Comparison of ENCODE assay signal across 25 cellular contexts in the genomic region with DNA sequence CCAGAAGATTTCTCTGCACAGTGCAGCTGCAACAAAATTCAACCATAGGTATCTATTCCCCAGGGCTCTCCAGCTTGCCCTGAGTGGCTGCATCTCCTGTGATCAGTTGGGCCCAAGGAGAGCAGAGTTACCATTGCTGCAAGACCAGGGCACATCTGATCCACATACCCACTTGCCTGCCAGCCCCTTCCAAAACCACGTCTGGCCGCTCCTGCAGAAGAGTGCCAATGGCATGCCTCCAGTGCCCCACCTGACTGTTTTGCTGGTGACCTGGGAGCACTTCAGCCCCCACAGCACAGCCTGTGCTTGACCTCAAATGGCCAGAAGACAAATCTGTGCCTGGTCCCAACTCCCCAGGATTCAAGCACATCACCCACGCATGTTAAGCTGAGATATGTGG.
"Had no signal": no experiment of that assay in that cellular context is flagged by ENCODE, and none has a peak within 500 bp of the region (broad histone marks: within the 10 kb centered on the region; RNA-seq: fewer than 3 reads in every experiment).

No MANE protein-coding gene starts in this region.

- DNase-seq: colonic mucosa; cortex of kidney; dermis blood vessel endothelial cell; dorsolateral prefrontal cortex; effector CD4-positive, alpha-beta T cell; effector CD8-positive, alpha-beta T cell; effector memory CD4-positive, alpha-beta T cell; effector memory CD8-positive, alpha-beta T cell; endodermal cell; erythroblast; esophagus squamous epithelium; foreskin fibroblast; foreskin keratinocyte; foreskin melanocyte; gastrocnemius medialis; glutamatergic neuron; head of caudate nucleus; heart left ventricle; heart right ventricle had no signal

- H3K79me2 ChIP-seq: hepatocyte had no signal

- H3K4me1 ChIP-seq: colonic mucosa, esophagus muscularis mucosa, esophagus squamous epithelium, foreskin keratinocyte, gastrocnemius medialis, gastroesophageal sphincter, heart left ventricle, heart right ventricle had no signal

- H3K27me3 ChIP-seq: colonic mucosa, dorsolateral prefrontal cortex, esophagus muscularis mucosa, esophagus squamous epithelium, foreskin keratinocyte, gastrocnemius medialis, gastroesophageal sphincter, heart left ventricle, heart right ventricle, hepatocyte had no signal

- H3K4me2 ChIP-seq: hepatocyte had no signal

- H3K9me3 ChIP-seq: esophagus squamous epithelium, gastrocnemius medialis had no signal

- H3K27ac ChIP-seq: colonic mucosa, coronary artery, dorsolateral prefrontal cortex, epithelial cell of prostate, esophagus muscularis mucosa, esophagus squamous epithelium, foreskin keratinocyte, gastrocnemius medialis, gastroesophageal sphincter, heart left ventricle, heart right ventricle, hepatocyte had no signal

- H3K4me3 ChIP-seq: colonic mucosa, coronary artery, dorsolateral prefrontal cortex, esophagus muscularis mucosa, esophagus squamous epithelium, gastrocnemius medialis, gastroesophageal sphincter, heart left ventricle, heart right ventricle, hepatocyte had no signal

- ATAC-seq: effector memory CD8-positive, alpha-beta T cell; esophagus mucosa; foreskin keratinocyte; gastrocnemius medialis; gastroesophageal sphincter; heart left ventricle; heart right ventricle had no signal

- H3K36me3 ChIP-seq: colonic mucosa, esophagus muscularis mucosa, esophagus squamous epithelium, gastrocnemius medialis, gastroesophageal sphincter, heart left ventricle, heart right ventricle had no signal

- H2AFZ ChIP-seq: hepatocyte had no signal
